34 cellular contexts compared by ENCODE assay signal in genomic region chr1:217370757-217371156, GRCh38.
"Had no signal": no experiment of that assay in that cellular context is flagged by ENCODE, and none has a peak within 500 bp of the region (broad histone marks: within the 10 kb centered on the region; RNA-seq: fewer than 3 reads in every experiment).

No MANE protein-coding gene starts in this region.

- H3K9me3 Mint-ChIP-seq: activated naive CD8-positive, alpha-beta T cell treated with anti-CD3 and anti-CD28 coated beads for 36 hours; activated T-helper 1 cell treated with anti-CD3 and anti-CD28 coated beads, Interleukin-12 subunit alpha, Interleukin-12 subunit beta, Interleukin-2, Interleukin-4 antibody, amounts not matched to agents 30 ng/mL and 10 ng/mL and 1 ng/mL, durations not matched to agents 14 hours and 24 hours and 36 hours had no signal

- H3K4me1 Mint-ChIP-seq: activated CD4-positive, alpha-beta T cell treated with anti-CD3 and anti-CD28 coated beads for 36 hours; activated naive CD4-positive, alpha-beta T cell treated with anti-CD3 and anti-CD28 coated beads, Interleukin-2, amount 50 U/mL, for 24 hours; activated naive CD8-positive, alpha-beta T cell treated with anti-CD3 and anti-CD28 coated beads for 36 hours; activated naive CD8-positive, alpha-beta T cell treated with anti-CD3 and anti-CD28 coated beads, Interleukin-2, amount 50 U/mL, for 24 hours had no signal

- H3K27ac ChIP-seq: adrenal gland, body of pancreas, esophagus squamous epithelium, gastroesophageal sphincter had no signal

- H3K27me3 ChIP-seq: adrenal gland, body of pancreas, esophagus squamous epithelium, gastroesophageal sphincter had no signal

- H3K36me3 ChIP-seq: adrenal gland, esophagus squamous epithelium, gastroesophageal sphincter had no signal

- H3K9me3 ChIP-seq: adrenal gland, body of pancreas, gastroesophageal sphincter had no signal

- H3K4me3 Mint-ChIP-seq: activated CD4-positive, alpha-beta memory T cell treated with anti-CD3 and anti-CD28 coated beads for 36 hours; activated CD4-positive, alpha-beta T cell treated with anti-CD3 and anti-CD28 coated beads for 36 hours; activated CD4-positive, alpha-beta T cell treated with anti-CD3 and anti-CD28 coated beads, Interleukin-2, amount 10 ng/mL, durations not matched to agents 24 days and 14 days; activated CD8-positive, alpha-beta memory T cell treated with anti-CD3 and anti-CD28 coated beads, Interleukin-2, amount 10 ng/mL, durations not matched to agents 7 days and 5 days; activated CD8-positive, alpha-beta T cell treated with anti-CD3 and anti-CD28 coated beads, Interleukin-2, amount 10 ng/mL, durations not matched to agents 7 days and 5 days; activated naive CD4-positive, alpha-beta T cell treated with anti-CD3 and anti-CD28 coated beads for 36 hours; activated naive CD4-positive, alpha-beta T cell treated with anti-CD3 and anti-CD28 coated beads, Interleukin-2, amount 50 U/mL, for 24 hours; activated naive CD8-positive, alpha-beta T cell treated with anti-CD3 and anti-CD28 coated beads for 36 hours; activated naive CD8-positive, alpha-beta T cell treated with anti-CD3 and anti-CD28 coated beads, Interleukin-2, amount 50 U/mL, for 24 hours; activated T-helper 1 cell treated with anti-CD3 and anti-CD28 coated beads, Interleukin-12 subunit alpha, Interleukin-12 subunit beta, Interleukin-2, Interleukin-4 antibody, amounts not matched to agents 30 ng/mL and 10 ng/mL and 1 ng/mL, durations not matched to agents 14 hours and 24 hours and 36 hours; effector memory CD8-positive, alpha-beta T cell; T-helper 17 cell; T-helper 2 cell treated with Interferon-gamma antibody and Interleukin-4, amounts not matched to agents 5 μg/mL and 100 μg/mL, for 36 hours had no signal

- ATAC-seq: activated CD4-positive, alpha-beta T cell treated with anti-CD3 and anti-CD28 coated beads for 36 hours; activated CD8-positive, alpha-beta memory T cell treated with anti-CD3 and anti-CD28 coated beads, Interleukin-2, amount 10 ng/mL, durations not matched to agents 7 days and 5 days; activated CD8-positive, alpha-beta T cell treated with anti-CD3 and anti-CD28 coated beads, Interleukin-2, amount 10 ng/mL, durations not matched to agents 7 days and 5 days; activated naive CD8-positive, alpha-beta T cell treated with anti-CD3 and anti-CD28 coated beads, Interleukin-2, amount 50 U/mL, for 24 hours; body of pancreas; effector memory CD8-positive, alpha-beta T cell; gastroesophageal sphincter; T-helper 17 cell had no signal

- H3K36me3 Mint-ChIP-seq: activated CD4-positive, alpha-beta memory T cell treated with anti-CD3 and anti-CD28 coated beads for 36 hours; activated CD8-positive, alpha-beta memory T cell treated with anti-CD3 and anti-CD28 coated beads, Interleukin-2, amount 10 ng/mL, durations not matched to agents 7 days and 5 days; activated naive CD4-positive, alpha-beta T cell treated with anti-CD3 and anti-CD28 coated beads, Interleukin-2, amount 50 U/mL, for 24 hours; activated naive CD8-positive, alpha-beta T cell treated with anti-CD3 and anti-CD28 coated beads for 36 hours had no signal

- DNase-seq: activated CD4-positive, alpha-beta memory T cell treated with anti-CD3 and anti-CD28 coated beads for 36 hours; activated CD4-positive, alpha-beta T cell treated with anti-CD3 and anti-CD28 coated beads for 36 hours; activated CD4-positive, alpha-beta T cell treated with anti-CD3 and anti-CD28 coated beads, Interleukin-2, amount 10 ng/mL, durations not matched to agents 24 days and 14 days; activated CD4-positive, CD25-positive, alpha-beta regulatory T cell; activated CD4-positive, CD25-positive, alpha-beta regulatory T cell treated with anti-CD3 and anti-CD28 coated beads, Interleukin-2, amount 50 U/mL, for 72 hours; activated CD8-positive, alpha-beta memory T cell treated with anti-CD3 and anti-CD28 coated beads, Interleukin-2, amount 10 ng/mL, durations not matched to agents 7 days and 5 days; activated CD8-positive, alpha-beta memory T cell treated with anti-CD3 and anti-CD28 coated beads, Interleukin-2, amount 50 U/mL, for 4 hours; activated CD8-positive, alpha-beta T cell treated with anti-CD3 and anti-CD28 coated beads, Interleukin-2, amount 10 ng/mL, durations not matched to agents 7 days and 5 days; activated effector memory CD4-positive, alpha-beta T cell treated with anti-CD3 and anti-CD28 coated beads, Interleukin-2, amount 50 U/mL, for 16 hours; activated naive CD4-positive, alpha-beta T cell treated with anti-CD3 and anti-CD28 coated beads for 36 hours; activated naive CD8-positive, alpha-beta T cell treated with anti-CD3 and anti-CD28 coated beads for 36 hours; activated naive CD8-positive, alpha-beta T cell treated with anti-CD3 and anti-CD28 coated beads, Interleukin-2, amount 50 U/mL, for 24 hours; activated T-cell treated with anti-CD3 and anti-CD28 coated beads, Interleukin-2, amount 50 U/mL, for 1 hour; activated T-cell treated with anti-CD3 and anti-CD28 coated beads, Interleukin-2, amount 50 U/mL, for 48 hours; adrenal gland; amygdala; aorta; body of pancreas; caudate nucleus; cortex of kidney; dermis blood vessel endothelial cell; effector CD4-positive, alpha-beta T cell; effector memory CD8-positive, alpha-beta T cell; erythroblast; esophagus squamous epithelium; foreskin melanocyte; T-helper 1 cell; T-helper 17 cell; T1000 had no signal

- H3K4me1 ChIP-seq: adrenal gland, body of pancreas, esophagus squamous epithelium, gastroesophageal sphincter had no signal

- H3K27me3 Mint-ChIP-seq: activated CD4-positive, alpha-beta memory T cell treated with anti-CD3 and anti-CD28 coated beads for 36 hours; activated CD4-positive, alpha-beta T cell treated with anti-CD3 and anti-CD28 coated beads for 36 hours; activated CD4-positive, alpha-beta T cell treated with anti-CD3 and anti-CD28 coated beads, Interleukin-2, amount 10 ng/mL, durations not matched to agents 24 days and 14 days; activated CD8-positive, alpha-beta memory T cell treated with anti-CD3 and anti-CD28 coated beads, Interleukin-2, amount 10 ng/mL, durations not matched to agents 7 days and 5 days; activated naive CD8-positive, alpha-beta T cell treated with anti-CD3 and anti-CD28 coated beads for 36 hours; effector memory CD8-positive, alpha-beta T cell; T-helper 17 cell had no signal

- H3K27ac Mint-ChIP-seq: activated CD4-positive, alpha-beta memory T cell treated with anti-CD3 and anti-CD28 coated beads for 36 hours; activated CD4-positive, alpha-beta T cell treated with anti-CD3 and anti-CD28 coated beads for 36 hours; activated CD4-positive, alpha-beta T cell treated with anti-CD3 and anti-CD28 coated beads, Interleukin-2, amount 10 ng/mL, durations not matched to agents 24 days and 14 days; activated CD8-positive, alpha-beta memory T cell treated with anti-CD3 and anti-CD28 coated beads, Interleukin-2, amount 10 ng/mL, durations not matched to agents 7 days and 5 days; activated CD8-positive, alpha-beta T cell treated with anti-CD3 and anti-CD28 coated beads, Interleukin-2, amount 10 ng/mL, durations not matched to agents 7 days and 5 days; activated naive CD4-positive, alpha-beta T cell treated with anti-CD3 and anti-CD28 coated beads for 36 hours; activated naive CD4-positive, alpha-beta T cell treated with anti-CD3 and anti-CD28 coated beads, Interleukin-2, amount 50 U/mL, for 24 hours; activated naive CD8-positive, alpha-beta T cell treated with anti-CD3 and anti-CD28 coated beads for 36 hours; activated naive CD8-positive, alpha-beta T cell treated with anti-CD3 and anti-CD28 coated beads, Interleukin-2, amount 50 U/mL, for 24 hours; activated T-helper 1 cell treated with anti-CD3 and anti-CD28 coated beads, Interleukin-12 subunit alpha, Interleukin-12 subunit beta, Interleukin-2, Interleukin-4 antibody, amounts not matched to agents 30 ng/mL and 10 ng/mL and 1 ng/mL, durations not matched to agents 14 hours and 24 hours and 36 hours; activated T-helper 2 cell treated with anti-CD3 and anti-CD28 coated beads, Interferon-gamma antibody, Interleukin-2, Interleukin-4, amounts not matched to agents 10 μg/mL and 5 μg/mL and 100 μg/mL, durations not matched to agents 14 hours and 24 hours and 36 hours; effector memory CD8-positive, alpha-beta T cell; T-helper 17 cell; T-helper 2 cell treated with Interferon-gamma antibody and Interleukin-4, amounts not matched to agents 5 μg/mL and 100 μg/mL, for 36 hours had no signal

- H3K4me3 ChIP-seq: adrenal gland, body of pancreas, esophagus squamous epithelium, gastroesophageal sphincter had no signal
